ENCODE assay signal across 16 cellular contexts in genomic region chr2:211503856-211504255, GRCh38.
DNase-seq lines count a peak whose midpoint lies in the region; ATAC-seq, FAIRE-seq and TF ChIP-seq lines count a peak whose summit lies in the region.
"Had no signal": no experiment of that assay in that cellular context is flagged by ENCODE, and none has a peak within 500 bp of the region (broad histone marks: within the 10 kb centered on the region; RNA-seq: fewer than 3 reads in every experiment).

No MANE protein-coding gene starts in this region.

- no peak overlapping the region for H3K9ac ChIP-seq in H9 (ENCODE audit: extremely low read depth, insufficient read length, low read length)
- H3K9ac ChIP-seq in keratinocyte (ENCODE audit: control insufficient read depth, extremely low read depth, insufficient read depth, low read length): no peak overlapping the region

- FAIRE-seq in keratinocyte (lab: Jason Lieb, UNC): no peak

- no peak overlapping the region for H3T11ph ChIP-seq in H9 (ENCODE audit: low read length)

- no peak overlapping the region for H3K4me3 Mint-ChIP-seq in H9
- H3K4me3 Mint-ChIP-seq: activated CD4-positive, alpha-beta memory T cell treated with anti-CD3 and anti-CD28 coated beads, Interleukin-2, amount 10 ng/mL, durations not matched to agents 7 days and 5 days; activated naive CD8-positive, alpha-beta T cell treated with anti-CD3 and anti-CD28 coated beads for 36 hours had no signal

- H2AFZ ChIP-seq in H9 (ENCODE audit: low read length) (no peak overlapping the region), keratinocyte (ENCODE audit: control insufficient read depth, low read length) (no peak overlapping the region)

- no peaks in the 10 kb centered on the region for H3K9me1 ChIP-seq in keratinocyte (ENCODE audit: control insufficient read depth, extremely low read depth, insufficient read depth, low read length)

- no peak overlapping the region for H2BK20ac ChIP-seq in H9 (ENCODE audit: low read depth, low read length, poor library complexity, severe bottlenecking)

- ATAC-seq in GM18870 (IDR thresholded peaks at IDR 0.05; ENCODE audit: unreplicated experiment): peak; percentile 69
- ATAC-seq in aorta (ENCODE audit: low FRiP score): no peak

- H2BK5ac ChIP-seq in H9 (ENCODE audit: insufficient read length, low read length): no peak overlapping the region

- dilution Hi-C loops in keratinocyte (cut with MboI; ENCODE audit: extremely low pct_ligation_motif_present, low sequenced_read_pairs): no loop called here

- DNase-seq in H9 (peak; percentile 25), LNCaP clone FGC (ENCODE audit: low read depth) (no peak), keratinocyte (ENCODE audit: low read depth, low spot score) (no peak), RWPE1 (ENCODE audit: low spot score) (no peak), NCI-H187 (lab: John Stamatoyannopoulos, UW) (no peak), SK-N-DZ (ENCODE audit: low spot score) (no peak), aorta (no peak)
- DNase-seq: activated CD4-positive, alpha-beta memory T cell treated with anti-CD3 and anti-CD28 coated beads, Interleukin-2, amount 10 ng/mL, durations not matched to agents 7 days and 5 days; activated naive CD8-positive, alpha-beta T cell treated with anti-CD3 and anti-CD28 coated beads for 36 hours; DMS 273 treated with DMSO at 0.1 percent for 48 hours; effector CD8-positive, alpha-beta T cell; NCI-H524; right cardiac atrium; SW 1271; upper lobe of left lung had no signal

- H2BK15ac ChIP-seq in H9 (ENCODE audit: low read depth, low read length): no peak overlapping the region

- no peaks in the 10 kb centered on the region for H3K27me3 ChIP-seq in H9 (ENCODE audit: insufficient read depth, low read length)
- H3K27me3 ChIP-seq in keratinocyte (ENCODE audit: control insufficient read depth, extremely low read depth, insufficient read depth, low read length): no peaks in the 10 kb centered on the region
- no peaks in the 10 kb centered on the region for H3K27me3 ChIP-seq in aorta (ENCODE audit: control insufficient read depth in 1 of 2, insufficient read depth in 2 of 2, low read length in 1 of 2)
- H3K27me3 ChIP-seq: upper lobe of left lung had no signal

- POLR2A ChIA-PET in RWPE1 (lab: Yijun Ruan, JAX; ENCODE audit: low non-redundant PET): no interaction called here

- intact Hi-C loops in aorta (cut with DNase I): no loop called here

- H2BK120ac ChIP-seq in H9 (ENCODE audit: low read depth, low read length, poor library complexity, severe bottlenecking): no peak overlapping the region

- peaks cover 3 to 9% of the 10 kb centered on the region in 2 experiments for H3K4me1 Mint-ChIP-seq in H9
- H3K4me1 Mint-ChIP-seq: activated CD4-positive, alpha-beta memory T cell treated with anti-CD3 and anti-CD28 coated beads, Interleukin-2, amount 10 ng/mL, durations not matched to agents 7 days and 5 days; activated naive CD8-positive, alpha-beta T cell treated with anti-CD3 and anti-CD28 coated beads for 36 hours had no signal

- H4K20me1 ChIP-seq in H9 (ENCODE audit: control insufficient read depth, insufficient read depth, insufficient read length): no peaks in the 10 kb centered on the region
- no peaks in the 10 kb centered on the region for H4K20me1 ChIP-seq in keratinocyte (ENCODE audit: control insufficient read depth, extremely low read depth, insufficient read depth, low read length)

- no peaks in the 10 kb centered on the region for H3K23me2 ChIP-seq in H9 (ENCODE audit: insufficient read length, low read depth, low read length, poor library complexity, severe bottlenecking)

- H2BK12ac ChIP-seq in H9 (ENCODE audit: insufficient read length, low read depth, low read length): no peak overlapping the region

- peaks cover 1% of the 10 kb centered on the region; the same call in 1 of the 2 replicates for H3K27me3 Mint-ChIP-seq in H9 (ENCODE audit: low read depth)
- H3K27me3 Mint-ChIP-seq: activated CD4-positive, alpha-beta memory T cell treated with anti-CD3 and anti-CD28 coated beads, Interleukin-2, amount 10 ng/mL, durations not matched to agents 7 days and 5 days had no signal

- H4K8ac ChIP-seq in H9 (replicated peaks; ENCODE audit: insufficient read length, low read depth, low read length): no peak overlapping the region

- H3K27ac ChIP-seq in H9 (ENCODE audit: insufficient read length, low read depth, low read length) (no peak overlapping the region), keratinocyte (ENCODE audit: control insufficient read depth, insufficient read depth, low read length) (no peak overlapping the region), RWPE1 (no peak overlapping the region), aorta (ENCODE audit: low read depth in 1 of 2, low read length in 2 of 2) (no peak overlapping the region)
- H3K27ac ChIP-seq: upper lobe of left lung had no signal

- H3K4me2 ChIP-seq in H9 (ENCODE audit: insufficient read depth, insufficient read length, low read length) (no peak overlapping the region), keratinocyte (ENCODE audit: control insufficient read depth, extremely low read depth, insufficient read depth, low read depth, low read length) (no peak overlapping the region)

- peaks cover 17 to 20% of the 10 kb centered on the region in 2 experiments; a peak in 4 of 5 replicates for H3K9me3 Mint-ChIP-seq in H9
- H3K9me3 Mint-ChIP-seq: activated CD4-positive, alpha-beta memory T cell treated with anti-CD3 and anti-CD28 coated beads, Interleukin-2, amount 10 ng/mL, durations not matched to agents 7 days and 5 days had no signal

- H3K4ac ChIP-seq in H9 (ENCODE audit: low read depth, low read length): no peak overlapping the region

- H3K56ac ChIP-seq in H9 (ENCODE audit: insufficient read length, low read depth, low read length): no peak overlapping the region

- H3K36me3 ChIP-seq in keratinocyte (ENCODE audit: control insufficient read depth in 2 of 2, extremely low read depth in 1 of 2, insufficient read depth in 2 of 2, low read length in 2 of 2) (no peaks in the 10 kb centered on the region), aorta (ENCODE audit: control insufficient read depth in 1 of 2, insufficient read depth in 2 of 2, low read length in 1 of 2) (no peaks in the 10 kb centered on the region)
- H3K36me3 ChIP-seq: upper lobe of left lung had no signal

- no peak overlapping the region for H3K27ac Mint-ChIP-seq in H9
- H3K27ac Mint-ChIP-seq: activated CD4-positive, alpha-beta memory T cell treated with anti-CD3 and anti-CD28 coated beads, Interleukin-2, amount 10 ng/mL, durations not matched to agents 7 days and 5 days; activated naive CD8-positive, alpha-beta T cell treated with anti-CD3 and anti-CD28 coated beads for 36 hours had no signal

- H3K9me3 ChIP-seq in H9 (ENCODE audit: control insufficient read depth, low read depth, low read length) (no peaks in the 10 kb centered on the region), keratinocyte (ENCODE audit: control insufficient read depth, low read depth, low read length) (no peaks in the 10 kb centered on the region), aorta (ENCODE audit: control insufficient read depth, low read length) (peaks cover 1% of the 10 kb centered on the region)

- H3K14ac ChIP-seq in H9 (ENCODE audit: insufficient read depth, low read length): no peak overlapping the region; the same call in 1 of the 2 replicates

- H4K91ac ChIP-seq in H9 (ENCODE audit: insufficient read length, low read depth, low read length): no peak overlapping the region

- TF ChIP-seq CTCF in H9 (conservative IDR thresholded peaks at IDR 0.05) (peak; percentile 52; the same call in 2 of the 3 replicates), LNCaP clone FGC (IDR thresholded peaks at IDR 0.05; ENCODE audit: control insufficient read depth, extremely low read depth, insufficient read depth) (peak; percentile 12; the same call in 1 of the 2 replicates), keratinocyte (optimal IDR thresholded peaks at IDR 0.05 in 1 of 3, IDR thresholded peaks at IDR 0.05 in 1 of 3, conservative IDR thresholded peaks at IDR 0.05 in 1 of 3; ENCODE audit: extremely low read depth in 1 of 3, insufficient read depth in 2 of 3, low read length in 3 of 3) (peak in 2 of 3 experiments; percentile 16 to 31), RWPE1 (conservative IDR thresholded peaks at IDR 0.05; ENCODE audit: low read depth) (no peak)

- H3K23ac ChIP-seq in H9 (ENCODE audit: insufficient read length, low read depth, low read length): no peak overlapping the region

- H3K4me3 ChIP-seq in LNCaP clone FGC (ENCODE audit: low read depth, low read length) (no peak overlapping the region), keratinocyte (ENCODE audit: control insufficient read depth in 2 of 3, extremely low read depth in 1 of 3, insufficient read depth in 2 of 3, low read depth in 1 of 3, low read length in 3 of 3) (no peak overlapping the region), aorta (ENCODE audit: low read length in 2 of 2) (no peak overlapping the region)
- H3K4me3 ChIP-seq: upper lobe of left lung had no signal

- H4K5ac ChIP-seq in H9 (ENCODE audit: insufficient read length, low read depth, low read length): no peak overlapping the region

- H3K4me1 ChIP-seq in H9 (ENCODE audit: insufficient read depth, low read length) (no peaks in the 10 kb centered on the region; the same call in 1 of the 2 replicates), keratinocyte (ENCODE audit: control insufficient read depth, extremely low read depth, insufficient read depth, low read length) (no peaks in the 10 kb centered on the region), aorta (ENCODE audit: control insufficient read depth in 1 of 2, insufficient read depth in 2 of 2, low read length in 2 of 2) (no peaks in the 10 kb centered on the region)
- H3K4me1 ChIP-seq: upper lobe of left lung had no signal

- no peak overlapping the region for H3K18ac ChIP-seq in H9 (ENCODE audit: insufficient read length, low read depth, low read length)

- H2AK5ac ChIP-seq in H9 (ENCODE audit: insufficient read length, low read length): no peak overlapping the region

- no peaks in the 10 kb centered on the region for H3K79me1 ChIP-seq in H9 (ENCODE audit: insufficient read depth, low read depth, low read length, poor library complexity, severe bottlenecking)

- CTCF ChIA-PET in RWPE1 (lab: Yijun Ruan, JAX): no interaction called here

- H3K36me3 Mint-ChIP-seq in H9 (ENCODE audit: insufficient read depth in 1 of 3, low read depth in 3 of 3): peaks cover 5 to 21% (median 5%) of the 10 kb centered on the region in 3 experiments; a peak in 4 of 7 replicates
- H3K36me3 Mint-ChIP-seq: activated naive CD8-positive, alpha-beta T cell treated with anti-CD3 and anti-CD28 coated beads for 36 hours had no signal

- H3K79me2 ChIP-seq in H9 (ENCODE audit: insufficient read depth, low read length) (no peaks in the 10 kb centered on the region), keratinocyte (ENCODE audit: control insufficient read depth, insufficient read depth, low read length) (no peaks in the 10 kb centered on the region)
